ENCODE assay signal across 25 cellular contexts in genomic region chr22:24128024-24128423, GRCh38.
"Had no signal": no experiment of that assay in that cellular context is flagged by ENCODE, and none has a peak within 500 bp of the region (broad histone marks: within the 10 kb centered on the region; RNA-seq: fewer than 3 reads in every experiment).

No MANE protein-coding gene starts in this region.

- ATAC-seq: activated T-cell treated with anti-CD3 and anti-CD28 coated beads, Interleukin-2, amount 50 U/mL, for 72 hours; heart right ventricle; left colon; right cardiac atrium; stimulated activated naive CD8-positive, alpha-beta T cell treated with anti-CD3 and anti-CD28 coated beads, Interleukin-15, Interleukin-2, amounts not matched to agents 100 U/mL and 50 U/mL, for 24 hours had no signal

- H3K4me3 Mint-ChIP-seq: activated T-cell treated with anti-CD3 and anti-CD28 coated beads, Interleukin-2, amount 50 U/mL, for 72 hours; dendritic cell treated with granulocyte-macrophage colony-stimulating factor and Interleukin-4, amounts not matched to agents 40 ng/mL and 50 ng/mL, for 4 days; neural crest cell; T-helper 1 cell treated with Interleukin-12 subunit alpha and Interleukin-12 subunit beta and Interleukin-4 antibody, amounts not matched to agents 30 μg/mL and 1 μg/mL, for 36 hours had no signal

- H3K27me3 Mint-ChIP-seq: dendritic cell treated with granulocyte-macrophage colony-stimulating factor and Interleukin-4, amounts not matched to agents 40 ng/mL and 50 ng/mL, for 4 days; progenitor cell of endocrine pancreas had no signal

- DNase-seq: activated CD4-positive, alpha-beta T cell treated with anti-CD3 and anti-CD28 coated beads for 4 hours; activated CD4-positive, alpha-beta T cell treated with anti-CD3 and anti-CD28 coated beads, Interleukin-2, amount 50 U/mL, for 48 hours; activated CD4-positive, CD25-positive, alpha-beta regulatory T cell; activated effector memory CD4-positive, alpha-beta T cell treated with anti-CD3 and anti-CD28 coated beads, Interleukin-2, amount 50 U/mL, for 16 hours; activated naive CD4-positive, alpha-beta T cell treated with anti-CD3 and anti-CD28 coated beads, Interleukin-2, amount 50 U/mL, for 16 hours; activated T-cell treated with anti-CD3 and anti-CD28 coated beads, Interleukin-2, amount 50 U/mL, for 72 hours; brain microvascular endothelial cell; caudate nucleus; effector CD8-positive, alpha-beta T cell; erythroblast; foreskin fibroblast; heart right ventricle; left colon; mesendoderm; mucosa of descending colon; stimulated activated CD4-positive, alpha-beta T cell treated with anti-CD3 and anti-CD28 coated beads, Interleukin-4, amount 100 ng/mL, for 24 hours; stimulated activated naive CD8-positive, alpha-beta T cell treated with anti-CD3 and anti-CD28 coated beads, Interleukin-15, Interleukin-2, amounts not matched to agents 100 U/mL and 50 U/mL, for 24 hours; T1000; upper lobe of left lung had no signal

- H3K4me3 ChIP-seq: ascending aorta, heart right ventricle, mucosa of descending colon, upper lobe of left lung had no signal

- H3K27ac ChIP-seq: ascending aorta, brain microvascular endothelial cell, heart right ventricle, upper lobe of left lung had no signal

- H3K9me3 Mint-ChIP-seq: activated T-cell treated with anti-CD3 and anti-CD28 coated beads, Interleukin-2, amount 50 U/mL, for 72 hours; dendritic cell treated with granulocyte-macrophage colony-stimulating factor and Interleukin-4, amounts not matched to agents 40 ng/mL and 50 ng/mL, for 4 days; neural crest cell; T-helper 1 cell treated with Interleukin-12 subunit alpha and Interleukin-12 subunit beta and Interleukin-4 antibody, amounts not matched to agents 30 μg/mL and 1 μg/mL, for 36 hours had no signal

- H3K27ac Mint-ChIP-seq: activated T-cell treated with anti-CD3 and anti-CD28 coated beads, Interleukin-2, amount 50 U/mL, for 72 hours; dendritic cell treated with granulocyte-macrophage colony-stimulating factor and Interleukin-4, amounts not matched to agents 40 ng/mL and 50 ng/mL, for 4 days; progenitor cell of endocrine pancreas; T-helper 1 cell treated with Interleukin-12 subunit alpha and Interleukin-12 subunit beta and Interleukin-4 antibody, amounts not matched to agents 30 μg/mL and 1 μg/mL, for 36 hours had no signal

- H3K27me3 ChIP-seq: ascending aorta, brain microvascular endothelial cell, heart right ventricle, upper lobe of left lung had no signal

- H3K9me3 ChIP-seq: ascending aorta, heart right ventricle, mucosa of descending colon, upper lobe of left lung had no signal
